ENCODE assay signal across 1 cellular context in the genomic region with DNA sequence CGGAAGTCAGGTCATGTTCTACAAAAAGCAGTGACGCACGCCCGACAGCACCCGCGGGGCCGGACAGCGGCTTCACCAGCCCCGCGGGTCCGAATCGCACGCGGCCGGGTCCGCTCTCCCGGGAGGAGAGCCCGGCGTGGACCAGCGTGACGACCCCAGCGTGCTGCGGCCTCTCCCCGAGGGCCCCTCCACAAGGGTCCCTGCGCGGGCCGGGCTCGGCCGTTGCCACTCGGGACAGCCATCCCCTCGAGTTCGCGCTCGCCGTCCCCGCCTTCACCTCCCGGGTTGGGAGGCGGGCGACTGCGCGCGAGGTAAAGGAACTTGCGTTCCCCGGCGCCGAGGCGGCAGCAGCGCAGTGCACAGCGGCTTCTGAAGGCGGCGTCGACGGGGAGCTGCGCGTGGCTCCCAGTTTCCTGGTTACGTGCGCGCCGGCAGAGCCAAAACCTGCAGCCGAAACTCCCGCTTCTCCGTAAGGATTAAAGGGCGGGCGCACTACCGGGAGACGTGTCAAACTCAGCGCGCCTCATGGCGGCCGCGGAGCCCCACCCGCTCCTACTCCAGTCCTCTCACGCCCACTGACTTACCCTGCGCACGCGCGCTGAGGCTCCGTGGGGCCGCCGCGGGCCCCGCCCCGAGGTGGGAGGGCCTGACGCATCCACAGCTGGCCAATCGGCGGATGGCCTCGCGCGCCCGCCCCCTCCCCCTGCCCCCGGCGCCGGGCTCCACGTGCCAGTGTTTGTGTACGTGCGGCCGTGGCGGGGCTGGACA.
TF ChIP-seq lines count a peak whose summit lies in the region.

No MANE protein-coding gene starts in this region.

TF ChIP-seq in HepG2, 621 proteins besides CTCF, POLR2A, EP300 and RAD21 (continued from another document and continues in another):
- TF ChIP-seq, protein P1, sequence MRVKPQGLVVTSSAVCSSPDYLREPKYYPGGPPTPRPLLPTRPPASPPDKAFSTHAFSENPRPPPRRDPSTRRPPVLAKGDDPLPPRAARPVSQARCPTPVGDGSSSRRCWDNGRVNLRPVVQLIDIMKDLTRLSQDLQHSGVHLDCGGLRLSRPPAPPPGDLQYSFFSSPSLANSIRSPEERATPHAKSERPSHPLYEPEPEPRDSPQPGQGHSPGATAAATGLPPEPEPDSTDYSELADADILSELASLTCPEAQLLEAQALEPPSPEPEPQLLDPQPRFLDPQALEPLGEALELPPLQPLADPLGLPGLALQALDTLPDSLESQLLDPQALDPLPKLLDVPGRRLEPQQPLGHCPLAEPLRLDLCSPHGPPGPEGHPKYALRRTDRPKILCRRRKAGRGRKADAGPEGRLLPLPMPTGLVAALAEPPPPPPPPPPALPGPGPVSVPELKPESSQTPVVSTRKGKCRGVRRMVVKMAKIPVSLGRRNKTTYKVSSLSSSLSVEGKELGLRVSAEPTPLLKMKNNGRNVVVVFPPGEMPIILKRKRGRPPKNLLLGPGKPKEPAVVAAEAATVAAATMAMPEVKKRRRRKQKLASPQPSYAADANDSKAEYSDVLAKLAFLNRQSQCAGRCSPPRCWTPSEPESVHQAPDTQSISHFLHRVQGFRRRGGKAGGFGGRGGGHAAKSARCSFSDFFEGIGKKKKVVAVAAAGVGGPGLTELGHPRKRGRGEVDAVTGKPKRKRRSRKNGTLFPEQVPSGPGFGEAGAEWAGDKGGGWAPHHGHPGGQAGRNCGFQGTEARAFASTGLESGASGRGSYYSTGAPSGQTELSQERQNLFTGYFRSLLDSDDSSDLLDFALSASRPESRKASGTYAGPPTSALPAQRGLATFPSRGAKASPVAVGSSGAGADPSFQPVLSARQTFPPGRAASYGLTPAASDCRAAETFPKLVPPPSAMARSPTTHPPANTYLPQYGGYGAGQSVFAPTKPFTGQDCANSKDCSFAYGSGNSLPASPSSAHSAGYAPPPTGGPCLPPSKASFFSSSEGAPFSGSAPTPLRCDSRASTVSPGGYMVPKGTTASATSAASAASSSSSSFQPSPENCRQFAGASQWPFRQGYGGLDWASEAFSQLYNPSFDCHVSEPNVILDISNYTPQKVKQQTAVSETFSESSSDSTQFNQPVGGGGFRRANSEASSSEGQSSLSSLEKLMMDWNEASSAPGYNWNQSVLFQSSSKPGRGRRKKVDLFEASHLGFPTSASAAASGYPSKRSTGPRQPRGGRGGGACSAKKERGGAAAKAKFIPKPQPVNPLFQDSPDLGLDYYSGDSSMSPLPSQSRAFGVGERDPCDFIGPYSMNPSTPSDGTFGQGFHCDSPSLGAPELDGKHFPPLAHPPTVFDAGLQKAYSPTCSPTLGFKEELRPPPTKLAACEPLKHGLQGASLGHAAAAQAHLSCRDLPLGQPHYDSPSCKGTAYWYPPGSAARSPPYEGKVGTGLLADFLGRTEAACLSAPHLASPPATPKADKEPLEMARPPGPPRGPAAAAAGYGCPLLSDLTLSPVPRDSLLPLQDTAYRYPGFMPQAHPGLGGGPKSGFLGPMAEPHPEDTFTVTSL (CRISPR knock-in tag; IDR thresholded peaks at IDR 0.05; ENCODE audit: borderline replicate concordance), result no peak
- TF ChIP-seq CAMTA2 (CRISPR knock-in tag; IDR thresholded peaks at IDR 0.05; ENCODE audit: borderline replicate concordance) (peak; percentile 85; the same call in 1 of the 2 replicates), ZNF260 (CRISPR knock-in tag; IDR thresholded peaks at IDR 0.05; ENCODE audit: borderline replicate concordance, low read depth) (0 out of 2 replicates have a peak, but pooled peaks have one; percentile 74), CENPX (CRISPR knock-in tag; IDR thresholded peaks at IDR 0.05) (no peak), ZNF543 (CRISPR knock-in tag; IDR thresholded peaks at IDR 0.05) (peak; percentile 95), DNMT1 (CRISPR knock-in tag; IDR thresholded peaks at IDR 0.05) (peak; percentile 61; the same call in 1 of the 2 replicates), NFATC3 (CRISPR knock-in tag; IDR thresholded peaks at IDR 0.05) (no peak), SP4 (CRISPR knock-in tag; IDR thresholded peaks at IDR 0.05) (peak; percentile 92), SMAD9 (CRISPR knock-in tag; IDR thresholded peaks at IDR 0.05) (peak; percentile 81; the same call in 1 of the 2 replicates), SRSF9 (IDR thresholded peaks at IDR 0.05; ENCODE audit: borderline replicate concordance, insufficient read depth, low read depth, low read length, poor library complexity, severe bottlenecking) (no peak), ZNF720 (CRISPR knock-in tag; IDR thresholded peaks at IDR 0.05) (no peak), ZFP37 (CRISPR knock-in tag; IDR thresholded peaks at IDR 0.05; ENCODE audit: borderline replicate concordance) (peak; percentile 97), ZFP1 (CRISPR knock-in tag; IDR thresholded peaks at IDR 0.05) (peak; percentile 77; the same call in 1 of the 2 replicates), YEATS4 (CRISPR knock-in tag; IDR thresholded peaks at IDR 0.05; ENCODE audit: borderline replicate concordance) (peak; percentile 99), ZFP36 (IDR thresholded peaks at IDR 0.05; ENCODE audit: borderline replicate concordance, low read depth, low read length, partially characterized antibody) (no peak), SP1 (IDR thresholded peaks at IDR 0.05) (no peak), SP1 (CRISPR knock-in tag; IDR thresholded peaks at IDR 0.05) (peak; percentile 84), ZNF451 (CRISPR knock-in tag; IDR thresholded peaks at IDR 0.05) (peak; percentile 93; the same call in 1 of the 2 replicates), NR2C2 (CRISPR knock-in tag; IDR thresholded peaks at IDR 0.05; ENCODE audit: borderline replicate concordance) (peak; percentile 40; the same call in 1 of the 2 replicates), ZNF749 (CRISPR knock-in tag; IDR thresholded peaks at IDR 0.05; ENCODE audit: borderline replicate concordance) (peak; percentile 100), NFIC (IDR thresholded peaks at IDR 0.05; ENCODE audit: low read length) (no peak), EED (CRISPR knock-in tag; IDR thresholded peaks at IDR 0.05) (peak; percentile 89), HNRNPUL1 (IDR thresholded peaks at IDR 0.05; ENCODE audit: low read depth, low read length) (no peak), ZMYM4 (CRISPR knock-in tag; IDR thresholded peaks at IDR 0.05) (peak; percentile 87), ZNF24 (IDR thresholded peaks at IDR 0.05) (no peak), IKZF4 (CRISPR knock-in tag; IDR thresholded peaks at IDR 0.05; ENCODE audit: borderline replicate concordance, low read depth, not compliant biosample characterization) (peak; percentile 91), JUNB (CRISPR knock-in tag; IDR thresholded peaks at IDR 0.05; ENCODE audit: borderline replicate concordance) (no peak; the same call in 1 of the 2 replicates), CEBPB (IDR thresholded peaks at IDR 0.05; ENCODE audit: borderline replicate concordance, low read depth, low read length) (no peak)
- TF ChIP-seq, protein P2, sequence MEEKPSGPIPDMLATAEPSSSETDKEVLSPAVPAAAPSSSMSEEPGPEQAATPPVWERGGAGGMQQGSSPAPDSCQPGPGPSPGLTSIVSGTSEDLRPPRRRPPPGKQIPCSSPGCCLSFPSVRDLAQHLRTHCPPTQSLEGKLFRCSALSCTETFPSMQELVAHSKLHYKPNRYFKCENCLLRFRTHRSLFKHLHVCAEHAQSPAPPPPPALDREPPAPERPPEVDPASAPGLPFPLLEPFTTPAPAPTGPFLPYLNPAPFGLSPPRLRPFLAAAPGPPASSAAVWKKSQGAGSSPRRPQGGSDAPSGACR (CRISPR knock-in tag; IDR thresholded peaks at IDR 0.05), result peak; percentile 86
- TF ChIP-seq, protein P3, sequence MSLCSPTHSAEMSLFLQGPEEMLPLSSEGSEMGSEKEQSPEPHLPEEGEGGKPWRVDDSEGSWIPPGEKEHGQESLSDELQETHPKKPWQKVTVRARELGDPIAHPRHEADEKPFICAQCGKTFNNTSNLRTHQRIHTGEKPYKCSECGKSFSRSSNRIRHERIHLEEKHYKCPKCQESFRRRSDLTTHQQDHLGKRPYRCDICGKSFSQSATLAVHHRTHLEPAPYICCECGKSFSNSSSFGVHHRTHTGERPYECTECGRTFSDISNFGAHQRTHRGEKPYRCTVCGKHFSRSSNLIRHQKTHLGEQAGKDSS (CRISPR knock-in tag; IDR thresholded peaks at IDR 0.05; ENCODE audit: borderline replicate concordance, low read depth), result 0 out of 2 replicates have a peak, but pooled peaks have one; percentile 13
- TF ChIP-seq, protein P4, sequence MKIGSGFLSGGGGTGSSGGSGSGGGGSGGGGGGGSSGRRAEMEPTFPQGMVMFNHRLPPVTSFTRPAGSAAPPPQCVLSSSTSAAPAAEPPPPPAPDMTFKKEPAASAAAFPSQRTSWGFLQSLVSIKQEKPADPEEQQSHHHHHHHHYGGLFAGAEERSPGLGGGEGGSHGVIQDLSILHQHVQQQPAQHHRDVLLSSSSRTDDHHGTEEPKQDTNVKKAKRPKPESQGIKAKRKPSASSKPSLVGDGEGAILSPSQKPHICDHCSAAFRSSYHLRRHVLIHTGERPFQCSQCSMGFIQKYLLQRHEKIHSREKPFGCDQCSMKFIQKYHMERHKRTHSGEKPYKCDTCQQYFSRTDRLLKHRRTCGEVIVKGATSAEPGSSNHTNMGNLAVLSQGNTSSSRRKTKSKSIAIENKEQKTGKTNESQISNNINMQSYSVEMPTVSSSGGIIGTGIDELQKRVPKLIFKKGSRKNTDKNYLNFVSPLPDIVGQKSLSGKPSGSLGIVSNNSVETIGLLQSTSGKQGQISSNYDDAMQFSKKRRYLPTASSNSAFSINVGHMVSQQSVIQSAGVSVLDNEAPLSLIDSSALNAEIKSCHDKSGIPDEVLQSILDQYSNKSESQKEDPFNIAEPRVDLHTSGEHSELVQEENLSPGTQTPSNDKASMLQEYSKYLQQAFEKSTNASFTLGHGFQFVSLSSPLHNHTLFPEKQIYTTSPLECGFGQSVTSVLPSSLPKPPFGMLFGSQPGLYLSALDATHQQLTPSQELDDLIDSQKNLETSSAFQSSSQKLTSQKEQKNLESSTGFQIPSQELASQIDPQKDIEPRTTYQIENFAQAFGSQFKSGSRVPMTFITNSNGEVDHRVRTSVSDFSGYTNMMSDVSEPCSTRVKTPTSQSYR (CRISPR knock-in tag; IDR thresholded peaks at IDR 0.05; ENCODE audit: borderline replicate concordance), result no peak
- TF ChIP-seq, protein P5, sequence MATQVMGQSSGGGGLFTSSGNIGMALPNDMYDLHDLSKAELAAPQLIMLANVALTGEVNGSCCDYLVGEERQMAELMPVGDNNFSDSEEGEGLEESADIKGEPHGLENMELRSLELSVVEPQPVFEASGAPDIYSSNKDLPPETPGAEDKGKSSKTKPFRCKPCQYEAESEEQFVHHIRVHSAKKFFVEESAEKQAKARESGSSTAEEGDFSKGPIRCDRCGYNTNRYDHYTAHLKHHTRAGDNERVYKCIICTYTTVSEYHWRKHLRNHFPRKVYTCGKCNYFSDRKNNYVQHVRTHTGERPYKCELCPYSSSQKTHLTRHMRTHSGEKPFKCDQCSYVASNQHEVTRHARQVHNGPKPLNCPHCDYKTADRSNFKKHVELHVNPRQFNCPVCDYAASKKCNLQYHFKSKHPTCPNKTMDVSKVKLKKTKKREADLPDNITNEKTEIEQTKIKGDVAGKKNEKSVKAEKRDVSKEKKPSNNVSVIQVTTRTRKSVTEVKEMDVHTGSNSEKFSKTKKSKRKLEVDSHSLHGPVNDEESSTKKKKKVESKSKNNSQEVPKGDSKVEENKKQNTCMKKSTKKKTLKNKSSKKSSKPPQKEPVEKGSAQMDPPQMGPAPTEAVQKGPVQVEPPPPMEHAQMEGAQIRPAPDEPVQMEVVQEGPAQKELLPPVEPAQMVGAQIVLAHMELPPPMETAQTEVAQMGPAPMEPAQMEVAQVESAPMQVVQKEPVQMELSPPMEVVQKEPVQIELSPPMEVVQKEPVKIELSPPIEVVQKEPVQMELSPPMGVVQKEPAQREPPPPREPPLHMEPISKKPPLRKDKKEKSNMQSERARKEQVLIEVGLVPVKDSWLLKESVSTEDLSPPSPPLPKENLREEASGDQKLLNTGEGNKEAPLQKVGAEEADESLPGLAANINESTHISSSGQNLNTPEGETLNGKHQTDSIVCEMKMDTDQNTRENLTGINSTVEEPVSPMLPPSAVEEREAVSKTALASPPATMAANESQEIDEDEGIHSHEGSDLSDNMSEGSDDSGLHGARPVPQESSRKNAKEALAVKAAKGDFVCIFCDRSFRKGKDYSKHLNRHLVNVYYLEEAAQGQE (IDR thresholded peaks at IDR 0.05; ENCODE audit: borderline replicate concordance in 1 of 2, low read depth in 1 of 2, low read length in 2 of 2), result peak in 1 of 2 experiments; percentile 75; a peak in 3 of 4 replicates
- TF ChIP-seq, protein P6, sequence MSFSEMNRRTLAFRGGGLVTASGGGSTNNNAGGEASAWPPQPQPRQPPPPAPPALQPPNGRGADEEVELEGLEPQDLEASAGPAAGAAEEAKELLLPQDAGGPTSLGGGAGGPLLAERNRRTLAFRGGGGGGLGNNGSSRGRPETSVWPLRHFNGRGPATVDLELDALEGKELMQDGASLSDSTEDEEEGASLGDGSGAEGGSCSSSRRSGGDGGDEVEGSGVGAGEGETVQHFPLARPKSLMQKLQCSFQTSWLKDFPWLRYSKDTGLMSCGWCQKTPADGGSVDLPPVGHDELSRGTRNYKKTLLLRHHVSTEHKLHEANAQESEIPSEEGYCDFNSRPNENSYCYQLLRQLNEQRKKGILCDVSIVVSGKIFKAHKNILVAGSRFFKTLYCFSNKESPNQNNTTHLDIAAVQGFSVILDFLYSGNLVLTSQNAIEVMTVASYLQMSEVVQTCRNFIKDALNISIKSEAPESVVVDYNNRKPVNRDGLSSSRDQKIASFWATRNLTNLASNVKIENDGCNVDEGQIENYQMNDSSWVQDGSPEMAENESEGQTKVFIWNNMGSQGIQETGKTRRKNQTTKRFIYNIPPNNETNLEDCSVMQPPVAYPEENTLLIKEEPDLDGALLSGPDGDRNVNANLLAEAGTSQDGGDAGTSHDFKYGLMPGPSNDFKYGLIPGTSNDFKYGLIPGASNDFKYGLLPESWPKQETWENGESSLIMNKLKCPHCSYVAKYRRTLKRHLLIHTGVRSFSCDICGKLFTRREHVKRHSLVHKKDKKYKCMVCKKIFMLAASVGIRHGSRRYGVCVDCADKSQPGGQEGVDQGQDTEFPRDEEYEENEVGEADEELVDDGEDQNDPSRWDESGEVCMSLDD (CRISPR knock-in tag; IDR thresholded peaks at IDR 0.05; ENCODE audit: borderline replicate concordance), result peak; percentile 71
- TF ChIP-seq, protein P7, sequence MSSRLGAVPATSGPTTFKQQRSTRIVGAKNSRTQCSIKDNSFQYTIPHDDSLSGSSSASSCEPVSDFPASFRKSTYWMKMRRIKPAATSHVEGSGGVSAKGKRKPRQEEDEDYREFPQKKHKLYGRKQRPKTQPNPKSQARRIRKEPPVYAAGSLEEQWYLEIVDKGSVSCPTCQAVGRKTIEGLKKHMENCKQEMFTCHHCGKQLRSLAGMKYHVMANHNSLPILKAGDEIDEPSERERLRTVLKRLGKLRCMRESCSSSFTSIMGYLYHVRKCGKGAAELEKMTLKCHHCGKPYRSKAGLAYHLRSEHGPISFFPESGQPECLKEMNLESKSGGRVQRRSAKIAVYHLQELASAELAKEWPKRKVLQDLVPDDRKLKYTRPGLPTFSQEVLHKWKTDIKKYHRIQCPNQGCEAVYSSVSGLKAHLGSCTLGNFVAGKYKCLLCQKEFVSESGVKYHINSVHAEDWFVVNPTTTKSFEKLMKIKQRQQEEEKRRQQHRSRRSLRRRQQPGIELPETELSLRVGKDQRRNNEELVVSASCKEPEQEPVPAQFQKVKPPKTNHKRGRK (CRISPR knock-in tag; IDR thresholded peaks at IDR 0.05), result no peak
